In the genomic region with DNA sequence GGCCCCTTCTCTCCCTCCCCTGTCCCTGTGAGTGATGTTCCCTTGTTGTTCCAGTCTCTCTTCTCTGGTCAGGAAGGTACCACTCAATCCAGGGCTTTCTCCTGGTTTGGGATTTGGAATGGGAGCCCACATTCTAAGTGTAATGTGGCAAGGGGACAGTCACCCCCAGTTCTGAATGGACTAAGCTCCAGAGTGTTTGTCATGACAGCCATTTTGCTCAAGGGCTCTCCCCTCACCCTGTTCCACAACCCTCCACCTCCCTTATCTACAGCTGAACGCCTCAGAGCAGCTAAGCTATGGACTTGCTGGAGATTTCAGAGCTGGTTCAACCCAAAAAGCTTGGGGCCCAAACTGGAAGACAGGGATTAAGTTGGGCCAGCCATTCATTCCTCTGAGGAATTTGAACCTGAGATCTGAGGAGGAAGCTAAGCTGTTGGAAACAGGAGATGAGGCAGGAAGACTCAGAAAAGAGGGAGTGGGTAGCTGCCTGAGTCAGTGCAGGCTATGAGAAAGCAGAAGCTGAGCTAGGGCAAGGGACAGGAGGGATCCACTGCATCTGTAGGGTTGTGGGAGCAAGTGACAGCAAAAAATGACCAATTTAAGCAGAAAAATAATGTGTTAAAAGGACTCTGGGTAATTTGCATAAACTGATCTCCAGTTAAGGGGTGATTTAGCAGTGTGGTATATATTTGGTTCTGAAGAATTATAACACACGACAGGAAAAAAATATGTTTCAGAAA, we compare ENCODE assay signal across 2 cellular contexts.
A peak's percentile ranks its signal among the peaks of the same experiment; 100 is the strongest.
TF ChIP-seq lines count a peak whose summit lies in the region.

No MANE protein-coding gene starts in this region.

TF ChIP-seq in HepG2, 621 proteins besides CTCF, POLR2A, EP300 and RAD21:
- TF ChIP-seq KDM1A (CRISPR knock-in tag; IDR thresholded peaks at IDR 0.05) (no peak), RBM39 (IDR thresholded peaks at IDR 0.05; ENCODE audit: low read depth, low read length, poor library complexity, severe bottlenecking) (no peak), ZNF615 (CRISPR knock-in tag; IDR thresholded peaks at IDR 0.05; ENCODE audit: borderline replicate concordance) (0 out of 2 replicates have a peak, but pooled peaks have one; percentile 65), ZNF547 (CRISPR knock-in tag; IDR thresholded peaks at IDR 0.05) (0 out of 2 replicates have a peak, but pooled peaks have one; percentile 46), ZNF747 (CRISPR knock-in tag; IDR thresholded peaks at IDR 0.05; ENCODE audit: borderline replicate concordance) (0 out of 2 replicates have a peak, but pooled peaks have one; percentile 24)
- TF ChIP-seq, protein P1, sequence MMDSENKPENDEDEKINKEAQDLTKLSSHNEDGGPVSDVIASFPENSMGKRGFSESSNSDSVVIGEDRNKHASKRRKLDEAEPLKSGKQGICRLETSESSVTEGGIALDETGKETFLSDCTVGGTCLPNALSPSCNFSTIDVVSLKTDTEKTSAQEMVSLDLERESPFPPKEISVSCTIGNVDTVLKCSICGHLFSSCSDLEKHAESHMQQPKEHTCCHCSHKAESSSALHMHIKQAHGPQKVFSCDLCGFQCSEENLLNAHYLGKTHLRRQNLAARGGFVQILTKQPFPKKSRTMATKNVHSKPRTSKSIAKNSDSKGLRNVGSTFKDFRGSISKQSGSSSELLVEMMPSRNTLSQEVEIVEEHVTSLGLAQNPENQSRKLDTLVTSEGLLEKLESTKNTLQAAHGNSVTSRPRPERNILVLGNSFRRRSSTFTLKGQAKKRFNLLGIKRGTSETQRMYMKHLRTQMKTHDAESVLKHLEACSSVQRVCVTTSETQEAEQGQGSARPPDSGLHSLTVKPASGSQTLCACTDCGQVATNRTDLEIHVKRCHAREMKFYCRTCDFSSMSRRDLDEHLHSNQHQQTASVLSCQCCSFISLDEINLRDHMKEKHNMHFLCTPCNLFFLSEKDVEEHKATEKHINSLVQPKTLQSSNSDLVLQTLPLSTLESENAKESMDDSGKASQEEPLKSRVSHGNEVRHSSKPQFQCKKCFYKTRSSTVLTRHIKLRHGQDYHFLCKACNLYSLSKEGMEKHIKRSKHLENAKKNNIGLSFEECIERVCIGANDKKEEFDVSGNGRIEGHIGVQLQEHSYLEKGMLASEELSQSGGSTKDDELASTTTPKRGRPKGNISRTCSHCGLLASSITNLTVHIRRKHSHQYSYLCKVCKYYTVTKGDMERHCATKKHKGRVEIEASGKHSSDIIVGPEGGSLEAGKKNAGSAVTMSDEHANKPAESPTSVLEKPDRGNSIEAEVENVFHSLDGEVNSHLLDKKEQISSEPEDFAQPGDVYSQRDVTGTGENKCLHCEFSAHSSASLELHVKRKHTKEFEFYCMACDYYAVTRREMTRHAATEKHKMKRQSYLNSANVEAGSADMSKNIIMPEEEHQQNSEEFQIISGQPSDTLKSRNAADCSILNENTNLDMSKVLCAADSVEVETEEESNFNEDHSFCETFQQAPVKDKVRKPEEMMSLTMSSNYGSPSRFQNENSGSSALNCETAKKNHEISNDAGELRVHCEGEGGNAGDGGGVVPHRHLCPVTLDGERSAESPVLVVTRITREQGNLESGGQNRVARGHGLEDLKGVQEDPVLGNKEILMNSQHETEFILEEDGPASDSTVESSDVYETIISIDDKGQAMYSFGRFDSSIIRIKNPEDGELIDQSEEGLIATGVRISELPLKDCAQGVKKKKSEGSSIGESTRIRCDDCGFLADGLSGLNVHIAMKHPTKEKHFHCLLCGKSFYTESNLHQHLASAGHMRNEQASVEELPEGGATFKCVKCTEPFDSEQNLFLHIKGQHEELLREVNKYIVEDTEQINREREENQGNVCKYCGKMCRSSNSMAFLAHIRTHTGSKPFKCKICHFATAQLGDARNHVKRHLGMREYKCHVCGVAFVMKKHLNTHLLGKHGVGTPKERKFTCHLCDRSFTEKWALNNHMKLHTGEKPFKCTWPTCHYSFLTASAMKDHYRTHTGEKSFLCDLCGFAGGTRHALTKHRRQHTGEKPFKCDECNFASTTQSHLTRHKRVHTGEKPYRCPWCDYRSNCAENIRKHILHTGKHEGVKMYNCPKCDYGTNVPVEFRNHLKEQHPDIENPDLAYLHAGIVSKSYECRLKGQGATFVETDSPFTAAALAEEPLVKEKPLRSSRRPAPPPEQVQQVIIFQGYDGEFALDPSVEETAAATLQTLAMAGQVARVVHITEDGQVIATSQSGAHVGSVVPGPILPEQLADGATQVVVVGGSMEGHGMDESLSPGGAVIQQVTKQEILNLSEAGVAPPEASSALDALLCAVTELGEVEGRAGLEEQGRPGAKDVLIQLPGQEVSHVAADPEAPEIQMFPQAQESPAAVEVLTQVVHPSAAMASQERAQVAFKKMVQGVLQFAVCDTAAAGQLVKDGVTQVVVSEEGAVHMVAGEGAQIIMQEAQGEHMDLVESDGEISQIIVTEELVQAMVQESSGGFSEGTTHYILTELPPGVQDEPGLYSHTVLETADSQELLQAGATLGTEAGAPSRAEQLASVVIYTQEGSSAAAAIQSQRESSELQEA (CRISPR knock-in tag; IDR thresholded peaks at IDR 0.05; ENCODE audit: not compliant biosample characterization), result peak; percentile 45
TF ChIP-seq in HepG2: peak in this region for 4.

TF ChIP-seq in H1, 55 proteins besides CTCF, POLR2A, EP300 and RAD21:
- no peak for TF ChIP-seq SP2 (IDR thresholded peaks at IDR 0.05; ENCODE audit: low read length)
- TF ChIP-seq FOSL1 (IDR thresholded peaks at IDR 0.05; ENCODE audit: insufficient read depth, low read depth, low read length), result no peak
- TF ChIP-seq HDAC2 (IDR thresholded peaks at IDR 0.05; ENCODE audit: borderline replicate concordance in 1 of 2, low read depth in 2 of 2, low read length in 2 of 2), result no peak
- no peak for TF ChIP-seq KDM4A (IDR thresholded peaks at IDR 0.05; ENCODE audit: low read depth, low read length, severe bottlenecking)
- TF ChIP-seq SP1 (IDR thresholded peaks at IDR 0.05; ENCODE audit: low read depth, low read length), result no peak
- TF ChIP-seq TBP (IDR thresholded peaks at IDR 0.05; ENCODE audit: low read depth, low read length), result no peak
- no peak for TF ChIP-seq HDAC6 (IDR thresholded peaks at IDR 0.05; ENCODE audit: low read depth, low read length)
- TF ChIP-seq SIRT6 (IDR thresholded peaks at IDR 0.05; ENCODE audit: low read length), result no peak
- no peak for TF ChIP-seq SRF (IDR thresholded peaks at IDR 0.05; ENCODE audit: low read depth, low read length)
